Comparison of ENCODE assay signal across 13 cellular contexts in genomic region chr6:79384845-79385244, GRCh38.
A peak's percentile ranks its signal among the peaks of the same experiment; 100 is the strongest.
DNase-seq lines count a peak whose midpoint lies in the region; ATAC-seq and TF ChIP-seq lines count a peak whose summit lies in the region.
"Had no signal": no experiment of that assay in that cellular context is flagged by ENCODE, and none has a peak within 500 bp of the region (broad histone marks: within the 10 kb centered on the region; RNA-seq: fewer than 3 reads in every experiment).

No MANE protein-coding gene starts in this region.

- no peak for ATAC-seq in HG02763 (IDR thresholded peaks at IDR 0.05; ENCODE audit: unreplicated experiment)

- DNase-seq in HEK293T (ENCODE audit: extremely low spot score), result peak; percentile 28
- peak; percentile 67 for DNase-seq in NCI-H2107 treated with DMSO at 0.1 percent for 48 hours (lab: John Stamatoyannopoulos, UW; ENCODE audit: unreplicated experiment)
- peak; percentile 55 for DNase-seq in astrocyte of the spinal cord (ENCODE audit: low read depth, low spot score)
- peak; percentile 47 for DNase-seq in renal cortical epithelial cell (ENCODE audit: low read depth)
- DNase-seq in stimulated activated CD4-positive, alpha-beta T cell treated with anti-CD3 and anti-CD28 coated beads, Interleukin-15, amount 100 ng/mL, for 24 hours, result no peak
- no peak for DNase-seq in stimulated activated CD4-positive, alpha-beta T cell treated with anti-CD3 and anti-CD28 coated beads, Interleukin-2, amount 100 ng/mL, for 24 hours
- DNase-seq in cerebellum (ENCODE audit: low spot score), result no peak
- DNase-seq: activated gamma-delta T cell treated with Interleukin-2 at 50 U/mL for 16 hours, GM23248, immature natural killer cell, KG1 had no signal

- CTCF ChIA-PET in HEK293T (lab: Yijun Ruan, JAX), result no interaction called here

- H3K4me3 ChIP-seq in astrocyte of the spinal cord (ENCODE audit: low read depth, low read length), result no peak overlapping the region
- H3K4me3 ChIP-seq: BLaER1 treated with 17β-estradiol and CSF1 and Interleukin-3, amounts not matched to agents 10 nM and 100 nM; GM23248 had no signal

- in situ Hi-C loops in astrocyte of the spinal cord (cut with HindIII; ENCODE audit: low sequenced_read_pairs), result no loop called here

- TF ChIP-seq CTCF in astrocyte of the spinal cord (IDR thresholded peaks at IDR 0.05; ENCODE audit: low read depth, low read length), result no peak

- POLR2A ChIA-PET in HEK293T (lab: Yijun Ruan, JAX), result interaction anchor here (1.3 to 1.6 kb wide), 2 partner anchors 12 to 307 kb away, joined by 3 to 4 read pairs; partner anchors contain the start of gene PHIP

TF ChIP-seq in HEK293T, 16 proteins besides CTCF, POLR2A, EP300 and RAD21:
- TF ChIP-seq CTBP1 (IDR thresholded peaks at IDR 0.05; ENCODE audit: borderline replicate concordance) (no peak), FOXK2 (IDR thresholded peaks at IDR 0.05) (no peak), ELF4 (IDR thresholded peaks at IDR 0.05) (no peak), SP1 (IDR thresholded peaks at IDR 0.05) (no peak)

Comparison
In these comparisons a context has a peak if more than half of its experiments do, and no peak if none do; other contexts are left out.
1. DNase-seq: peak in HEK293T (single experiment), NCI-H2107 treated with DMSO at 0.1 percent for 48 hours (single experiment), astrocyte of the spinal cord (single experiment) and renal cortical epithelial cell (single experiment); none in stimulated activated CD4-positive, alpha-beta T cell treated with anti-CD3 and anti-CD28 coated beads, Interleukin-15, amount 100 ng/mL, for 24 hours (single experiment), stimulated activated CD4-positive, alpha-beta T cell treated with anti-CD3 and anti-CD28 coated beads, Interleukin-2, amount 100 ng/mL, for 24 hours (0 of 2) and cerebellum (single experiment).